ENCODE assay signal across 1 cellular context in the genomic region with DNA sequence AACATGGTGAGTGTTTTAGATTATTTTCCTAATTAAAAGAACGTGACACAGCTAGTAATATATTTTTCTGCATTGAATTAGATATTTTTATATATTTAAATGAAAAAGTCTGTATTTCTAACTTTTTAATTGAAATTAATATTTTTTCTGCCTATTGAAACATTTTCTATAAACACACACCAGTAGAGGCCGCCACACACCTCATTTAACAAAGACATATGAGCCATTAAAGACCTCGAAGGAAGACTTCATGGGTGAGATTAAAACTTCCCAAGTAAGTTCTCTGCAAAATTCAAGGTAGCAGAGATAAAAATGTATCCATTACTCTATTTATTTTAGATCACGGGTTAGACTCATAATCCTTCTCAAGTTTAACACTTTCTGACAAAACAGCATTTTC.
TF ChIP-seq lines count a peak whose summit lies in the region.

No MANE protein-coding gene starts in this region.

TF ChIP-seq in H1, 55 proteins besides CTCF, POLR2A, EP300 and RAD21:
- TF ChIP-seq SIRT6 (IDR thresholded peaks at IDR 0.05; ENCODE audit: low read length): no peak
- TF ChIP-seq, protein P1, sequence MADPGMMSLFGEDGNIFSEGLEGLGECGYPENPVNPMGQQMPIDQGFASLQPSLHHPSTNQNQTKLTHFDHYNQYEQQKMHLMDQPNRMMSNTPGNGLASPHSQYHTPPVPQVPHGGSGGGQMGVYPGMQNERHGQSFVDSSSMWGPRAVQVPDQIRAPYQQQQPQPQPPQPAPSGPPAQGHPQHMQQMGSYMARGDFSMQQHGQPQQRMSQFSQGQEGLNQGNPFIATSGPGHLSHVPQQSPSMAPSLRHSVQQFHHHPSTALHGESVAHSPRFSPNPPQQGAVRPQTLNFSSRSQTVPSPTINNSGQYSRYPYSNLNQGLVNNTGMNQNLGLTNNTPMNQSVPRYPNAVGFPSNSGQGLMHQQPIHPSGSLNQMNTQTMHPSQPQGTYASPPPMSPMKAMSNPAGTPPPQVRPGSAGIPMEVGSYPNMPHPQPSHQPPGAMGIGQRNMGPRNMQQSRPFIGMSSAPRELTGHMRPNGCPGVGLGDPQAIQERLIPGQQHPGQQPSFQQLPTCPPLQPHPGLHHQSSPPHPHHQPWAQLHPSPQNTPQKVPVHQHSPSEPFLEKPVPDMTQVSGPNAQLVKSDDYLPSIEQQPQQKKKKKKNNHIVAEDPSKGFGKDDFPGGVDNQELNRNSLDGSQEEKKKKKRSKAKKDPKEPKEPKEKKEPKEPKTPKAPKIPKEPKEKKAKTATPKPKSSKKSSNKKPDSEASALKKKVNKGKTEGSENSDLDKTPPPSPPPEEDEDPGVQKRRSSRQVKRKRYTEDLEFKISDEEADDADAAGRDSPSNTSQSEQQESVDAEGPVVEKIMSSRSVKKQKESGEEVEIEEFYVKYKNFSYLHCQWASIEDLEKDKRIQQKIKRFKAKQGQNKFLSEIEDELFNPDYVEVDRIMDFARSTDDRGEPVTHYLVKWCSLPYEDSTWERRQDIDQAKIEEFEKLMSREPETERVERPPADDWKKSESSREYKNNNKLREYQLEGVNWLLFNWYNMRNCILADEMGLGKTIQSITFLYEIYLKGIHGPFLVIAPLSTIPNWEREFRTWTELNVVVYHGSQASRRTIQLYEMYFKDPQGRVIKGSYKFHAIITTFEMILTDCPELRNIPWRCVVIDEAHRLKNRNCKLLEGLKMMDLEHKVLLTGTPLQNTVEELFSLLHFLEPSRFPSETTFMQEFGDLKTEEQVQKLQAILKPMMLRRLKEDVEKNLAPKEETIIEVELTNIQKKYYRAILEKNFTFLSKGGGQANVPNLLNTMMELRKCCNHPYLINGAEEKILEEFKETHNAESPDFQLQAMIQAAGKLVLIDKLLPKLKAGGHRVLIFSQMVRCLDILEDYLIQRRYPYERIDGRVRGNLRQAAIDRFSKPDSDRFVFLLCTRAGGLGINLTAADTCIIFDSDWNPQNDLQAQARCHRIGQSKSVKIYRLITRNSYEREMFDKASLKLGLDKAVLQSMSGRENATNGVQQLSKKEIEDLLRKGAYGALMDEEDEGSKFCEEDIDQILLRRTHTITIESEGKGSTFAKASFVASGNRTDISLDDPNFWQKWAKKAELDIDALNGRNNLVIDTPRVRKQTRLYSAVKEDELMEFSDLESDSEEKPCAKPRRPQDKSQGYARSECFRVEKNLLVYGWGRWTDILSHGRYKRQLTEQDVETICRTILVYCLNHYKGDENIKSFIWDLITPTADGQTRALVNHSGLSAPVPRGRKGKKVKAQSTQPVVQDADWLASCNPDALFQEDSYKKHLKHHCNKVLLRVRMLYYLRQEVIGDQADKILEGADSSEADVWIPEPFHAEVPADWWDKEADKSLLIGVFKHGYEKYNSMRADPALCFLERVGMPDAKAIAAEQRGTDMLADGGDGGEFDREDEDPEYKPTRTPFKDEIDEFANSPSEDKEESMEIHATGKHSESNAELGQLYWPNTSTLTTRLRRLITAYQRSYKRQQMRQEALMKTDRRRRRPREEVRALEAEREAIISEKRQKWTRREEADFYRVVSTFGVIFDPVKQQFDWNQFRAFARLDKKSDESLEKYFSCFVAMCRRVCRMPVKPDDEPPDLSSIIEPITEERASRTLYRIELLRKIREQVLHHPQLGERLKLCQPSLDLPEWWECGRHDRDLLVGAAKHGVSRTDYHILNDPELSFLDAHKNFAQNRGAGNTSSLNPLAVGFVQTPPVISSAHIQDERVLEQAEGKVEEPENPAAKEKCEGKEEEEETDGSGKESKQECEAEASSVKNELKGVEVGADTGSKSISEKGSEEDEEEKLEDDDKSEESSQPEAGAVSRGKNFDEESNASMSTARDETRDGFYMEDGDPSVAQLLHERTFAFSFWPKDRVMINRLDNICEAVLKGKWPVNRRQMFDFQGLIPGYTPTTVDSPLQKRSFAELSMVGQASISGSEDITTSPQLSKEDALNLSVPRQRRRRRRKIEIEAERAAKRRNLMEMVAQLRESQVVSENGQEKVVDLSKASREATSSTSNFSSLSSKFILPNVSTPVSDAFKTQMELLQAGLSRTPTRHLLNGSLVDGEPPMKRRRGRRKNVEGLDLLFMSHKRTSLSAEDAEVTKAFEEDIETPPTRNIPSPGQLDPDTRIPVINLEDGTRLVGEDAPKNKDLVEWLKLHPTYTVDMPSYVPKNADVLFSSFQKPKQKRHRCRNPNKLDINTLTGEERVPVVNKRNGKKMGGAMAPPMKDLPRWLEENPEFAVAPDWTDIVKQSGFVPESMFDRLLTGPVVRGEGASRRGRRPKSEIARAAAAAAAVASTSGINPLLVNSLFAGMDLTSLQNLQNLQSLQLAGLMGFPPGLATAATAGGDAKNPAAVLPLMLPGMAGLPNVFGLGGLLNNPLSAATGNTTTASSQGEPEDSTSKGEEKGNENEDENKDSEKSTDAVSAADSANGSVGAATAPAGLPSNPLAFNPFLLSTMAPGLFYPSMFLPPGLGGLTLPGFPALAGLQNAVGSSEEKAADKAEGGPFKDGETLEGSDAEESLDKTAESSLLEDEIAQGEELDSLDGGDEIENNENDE (IDR thresholded peaks at IDR 0.05; ENCODE audit: insufficient replicate concordance, low read length): no peak
- no peak for TF ChIP-seq PHF8 (conservative IDR thresholded peaks at IDR 0.05; ENCODE audit: low read depth, low read length)
- no peak for TF ChIP-seq HDAC6 (IDR thresholded peaks at IDR 0.05; ENCODE audit: low read depth, low read length)
- no peak for TF ChIP-seq JUN (IDR thresholded peaks at IDR 0.05; ENCODE audit: low read depth, low read length)
- no peak for TF ChIP-seq NANOG (IDR thresholded peaks at IDR 0.05; ENCODE audit: insufficient read depth, low read depth, low read length, poor library complexity, severe bottlenecking)
- no peak for TF ChIP-seq POLR2AphosphoS5 (IDR thresholded peaks at IDR 0.05; ENCODE audit: low read depth, low read length)
